In genomic region chr3:75192065-75192658, GRCh38 we compare ENCODE assay signal across 8 cellular contexts.
DNase-seq lines count a peak whose midpoint lies in the region; ATAC-seq and TF ChIP-seq lines count a peak whose summit lies in the region.

No MANE protein-coding gene starts in this region.

- H3K4me3 Mint-ChIP-seq in neural progenitor cell, result no peak overlapping the region

- no peaks in the 10 kb centered on the region for H3K36me3 Mint-ChIP-seq in neural progenitor cell

- peak; percentile 79 for TF ChIP-seq CTCF in neural progenitor cell (IDR thresholded peaks at IDR 0.05)

- H3K27me3 ChIP-seq in MG63, result no peaks in the 10 kb centered on the region
- H3K27me3 ChIP-seq in neural progenitor cell, result no peaks in the 10 kb centered on the region

- H3F3A ChIP-seq in neural progenitor cell (ENCODE audit: low read depth), result peaks cover 7% of the 10 kb centered on the region

- H3K9me3 Mint-ChIP-seq in neural progenitor cell, result peaks cover 2% of the 10 kb centered on the region

- H3K27ac Mint-ChIP-seq in neural progenitor cell, result no peak overlapping the region

- no peak overlapping the region for H3K27ac ChIP-seq in neural progenitor cell

- no peaks in the 10 kb centered on the region for H4K20me1 ChIP-seq in neural progenitor cell (ENCODE audit: low read depth)

- H3K4me2 ChIP-seq in neural progenitor cell, result no peak overlapping the region

- H3K9me3 ChIP-seq in MG63 (no peaks in the 10 kb centered on the region), neural progenitor cell (ENCODE audit: low read depth) (no peaks in the 10 kb centered on the region)

- no peaks in the 10 kb centered on the region for H3K36me3 ChIP-seq in MG63
- no peaks in the 10 kb centered on the region for H3K36me3 ChIP-seq in neural progenitor cell

- DNase-seq in GDM1 (lab: John Stamatoyannopoulos, UW) (peak; percentile 8), MG63 (peak; percentile 6), neural progenitor cell (ENCODE audit: low spot score) (peak; percentile 58), pons (ENCODE audit: low spot score) (no peak)
- DNase-seq in activated CD4-positive, CD25-positive, alpha-beta regulatory T cell treated with anti-CD3 and anti-CD28 coated beads, Interleukin-2, amount 50 U/mL, for 72 hours, result peak; percentile 35
- DNase-seq in effector CD4-positive, alpha-beta T cell, result peak; percentile 31

- H3K4me1 ChIP-seq in neural progenitor cell, result peaks cover 28% of the 10 kb centered on the region

- H2AFZ ChIP-seq in neural progenitor cell (replicated peaks), result no peak overlapping the region

- H3K27me3 Mint-ChIP-seq in neural progenitor cell (ENCODE audit: insufficient read depth, low read depth), result peaks cover 6% of the 10 kb centered on the region

- H3K79me2 ChIP-seq in neural progenitor cell (ENCODE audit: low read depth), result no peaks in the 10 kb centered on the region

- ATAC-seq in GM21619 (IDR thresholded peaks at IDR 0.05; ENCODE audit: unreplicated experiment), result peak; percentile 69
- no peak for ATAC-seq in GM18520 (IDR thresholded peaks at IDR 0.05; ENCODE audit: unreplicated experiment)

- H3K4me1 Mint-ChIP-seq in neural progenitor cell, result peaks cover 17% of the 10 kb centered on the region

- no peak overlapping the region for H3K4me3 ChIP-seq in MG63
- H3K4me3 ChIP-seq in neural progenitor cell, result no peak overlapping the region

- H3K9ac ChIP-seq in neural progenitor cell, result no peak overlapping the region
